ENCODE assay signal across 1 cellular context in the genomic region with DNA sequence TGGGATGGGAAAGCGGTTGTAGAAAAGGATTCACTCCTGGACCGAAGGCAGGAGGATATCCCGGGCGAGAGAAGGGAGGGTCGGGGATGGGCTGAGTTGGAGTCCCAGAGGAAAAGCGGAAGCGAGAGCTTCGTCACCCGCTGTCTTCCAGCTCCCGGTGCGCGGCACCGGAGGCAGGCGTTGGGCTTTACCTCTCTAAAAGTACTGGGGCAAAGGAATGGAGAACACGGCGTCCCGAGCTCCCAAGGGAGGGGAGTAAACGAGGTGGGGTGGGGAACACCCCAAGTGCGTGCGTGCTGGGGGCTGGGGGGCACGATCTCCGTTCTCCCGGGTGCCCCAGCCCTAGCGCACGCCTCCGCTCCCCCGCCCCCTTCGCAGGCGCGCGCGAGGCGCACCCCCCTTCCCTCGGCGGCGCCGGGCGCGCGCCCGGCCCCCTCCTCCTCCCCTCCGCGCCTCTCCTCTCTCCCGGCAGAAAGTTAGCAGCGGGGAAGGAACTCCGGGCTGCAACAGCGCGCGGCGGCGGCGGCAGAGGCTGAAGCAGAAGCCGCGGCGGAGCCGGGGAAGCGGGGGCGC.
A peak's percentile ranks its signal among the peaks of the same experiment; 100 is the strongest.
TF ChIP-seq lines count a peak whose summit lies in the region.

A gene (plus strand): TSS at position 441 of the 573 bp plus-strand sequence.

TF ChIP-seq in HepG2, 621 proteins besides CTCF, POLR2A, EP300 and RAD21 (continued from another document):
- peak; percentile 29 for TF ChIP-seq HNRNPK (IDR thresholded peaks at IDR 0.05; ENCODE audit: low read depth, low read length, poor library complexity, severe bottlenecking)
- TF ChIP-seq KDM3A (CRISPR knock-in tag; IDR thresholded peaks at IDR 0.05; ENCODE audit: low read depth) = no peak
- no peak for TF ChIP-seq BORCS8-MEF2B (CRISPR knock-in tag; IDR thresholded peaks at IDR 0.05)
- TF ChIP-seq ZNF451 (CRISPR knock-in tag; IDR thresholded peaks at IDR 0.05) = no peak
